Comparison of ENCODE assay signal across 1 cellular context in genomic region chr1:174156437-174156836, GRCh38.
TF ChIP-seq lines count a peak whose summit lies in the region.

No MANE protein-coding gene starts in this region.

TF ChIP-seq in K562, 482 proteins besides CTCF, POLR2A, EP300 and RAD21 (continued from another document):
- TF ChIP-seq TEAD1 (CRISPR knock-in tag; IDR thresholded peaks at IDR 0.05) (0 out of 4 replicates have a peak, but pooled peaks of 1 of the 2 experiments have one; percentile 35), SMC3 (conservative IDR thresholded peaks at IDR 0.05; ENCODE audit: insufficient read depth, low read depth, low read length) (0 out of 2 replicates have a peak, but pooled peaks have one; percentile 2), TEAD4 (IDR thresholded peaks at IDR 0.05; ENCODE audit: low read length) (peak; percentile 77), TEAD4 (CRISPR knock-in tag; IDR thresholded peaks at IDR 0.05; ENCODE audit: borderline replicate concordance) (no peak), MTA2 (IDR thresholded peaks at IDR 0.05; ENCODE audit: low read depth) (peak; percentile 35; the same call in 1 of the 2 replicates), ARID1B (IDR thresholded peaks at IDR 0.05) (peak; percentile 69), NCOR1 (IDR thresholded peaks at IDR 0.05) (peak; percentile 49; the same call in 1 of the 2 replicates), CUX1 (CRISPR knock-in tag; IDR thresholded peaks at IDR 0.05) (0 out of 2 replicates have a peak, but pooled peaks have one; percentile 57), TCF15 (CRISPR knock-in tag; IDR thresholded peaks at IDR 0.05) (0 out of 2 replicates have a peak, but pooled peaks have one; percentile 36), ZNF695 (CRISPR knock-in tag; IDR thresholded peaks at IDR 0.05) (no peak), CBFA2T2 (conservative IDR thresholded peaks at IDR 0.05) (peak; percentile 67), NFIC (IDR thresholded peaks at IDR 0.05) (0 out of 2 replicates have a peak, but pooled peaks have one; percentile 13), JUN (IDR thresholded peaks at IDR 0.05; ENCODE audit: borderline replicate concordance, low read depth, low read length) (no peak), JUN (CRISPR knock-in tag; IDR thresholded peaks at IDR 0.05; ENCODE audit: borderline replicate concordance) (no peak), CBFA2T3 (IDR thresholded peaks at IDR 0.05) (peak; percentile 83), KLF16 (IDR thresholded peaks at IDR 0.05) (peak; percentile 33; the same call in 1 of the 2 replicates), MEIS2 (IDR thresholded peaks at IDR 0.05; ENCODE audit: partially characterized antibody) (peak; percentile 70), BHLHE40 (IDR thresholded peaks at IDR 0.05; ENCODE audit: low read length) (0 out of 2 replicates have a peak, but pooled peaks have one; percentile 39), CTBP1 (IDR thresholded peaks at IDR 0.05; ENCODE audit: borderline replicate concordance) (0 out of 2 replicates have a peak, but pooled peaks have one; percentile 23), STAT5A (IDR thresholded peaks at IDR 0.05; ENCODE audit: borderline replicate concordance, low read length) (peak; percentile 51; the same call in 1 of the 2 replicates), ZNF140 (CRISPR knock-in tag; IDR thresholded peaks at IDR 0.05) (no peak), FOXK1 (CRISPR knock-in tag; IDR thresholded peaks at IDR 0.05; ENCODE audit: borderline replicate concordance) (no peak), ZNF408 (CRISPR knock-in tag; IDR thresholded peaks at IDR 0.05; ENCODE audit: low read depth) (0 out of 2 replicates have a peak, but pooled peaks have one; percentile 3), TAL1 (IDR thresholded peaks at IDR 0.05) (peak; percentile 69), JUND (IDR thresholded peaks at IDR 0.05; ENCODE audit: borderline replicate concordance, low read depth, low read length) (no peak), JUND (tag; IDR thresholded peaks at IDR 0.05; ENCODE audit: borderline replicate concordance, low read depth, low read length) (no peak), DPF2 (IDR thresholded peaks at IDR 0.05) (0 out of 2 replicates have a peak, but pooled peaks have one; percentile 32), HLTF (IDR thresholded peaks at IDR 0.05) (peak; percentile 43; the same call in 1 of the 2 replicates)
- TF ChIP-seq, protein P1, sequence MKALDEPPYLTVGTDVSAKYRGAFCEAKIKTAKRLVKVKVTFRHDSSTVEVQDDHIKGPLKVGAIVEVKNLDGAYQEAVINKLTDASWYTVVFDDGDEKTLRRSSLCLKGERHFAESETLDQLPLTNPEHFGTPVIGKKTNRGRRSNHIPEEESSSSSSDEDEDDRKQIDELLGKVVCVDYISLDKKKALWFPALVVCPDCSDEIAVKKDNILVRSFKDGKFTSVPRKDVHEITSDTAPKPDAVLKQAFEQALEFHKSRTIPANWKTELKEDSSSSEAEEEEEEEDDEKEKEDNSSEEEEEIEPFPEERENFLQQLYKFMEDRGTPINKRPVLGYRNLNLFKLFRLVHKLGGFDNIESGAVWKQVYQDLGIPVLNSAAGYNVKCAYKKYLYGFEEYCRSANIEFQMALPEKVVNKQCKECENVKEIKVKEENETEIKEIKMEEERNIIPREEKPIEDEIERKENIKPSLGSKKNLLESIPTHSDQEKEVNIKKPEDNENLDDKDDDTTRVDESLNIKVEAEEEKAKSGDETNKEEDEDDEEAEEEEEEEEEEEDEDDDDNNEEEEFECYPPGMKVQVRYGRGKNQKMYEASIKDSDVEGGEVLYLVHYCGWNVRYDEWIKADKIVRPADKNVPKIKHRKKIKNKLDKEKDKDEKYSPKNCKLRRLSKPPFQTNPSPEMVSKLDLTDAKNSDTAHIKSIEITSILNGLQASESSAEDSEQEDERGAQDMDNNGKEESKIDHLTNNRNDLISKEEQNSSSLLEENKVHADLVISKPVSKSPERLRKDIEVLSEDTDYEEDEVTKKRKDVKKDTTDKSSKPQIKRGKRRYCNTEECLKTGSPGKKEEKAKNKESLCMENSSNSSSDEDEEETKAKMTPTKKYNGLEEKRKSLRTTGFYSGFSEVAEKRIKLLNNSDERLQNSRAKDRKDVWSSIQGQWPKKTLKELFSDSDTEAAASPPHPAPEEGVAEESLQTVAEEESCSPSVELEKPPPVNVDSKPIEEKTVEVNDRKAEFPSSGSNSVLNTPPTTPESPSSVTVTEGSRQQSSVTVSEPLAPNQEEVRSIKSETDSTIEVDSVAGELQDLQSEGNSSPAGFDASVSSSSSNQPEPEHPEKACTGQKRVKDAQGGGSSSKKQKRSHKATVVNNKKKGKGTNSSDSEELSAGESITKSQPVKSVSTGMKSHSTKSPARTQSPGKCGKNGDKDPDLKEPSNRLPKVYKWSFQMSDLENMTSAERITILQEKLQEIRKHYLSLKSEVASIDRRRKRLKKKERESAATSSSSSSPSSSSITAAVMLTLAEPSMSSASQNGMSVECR (CRISPR knock-in tag; IDR thresholded peaks at IDR 0.05) = no peak
- TF ChIP-seq, protein P2, sequence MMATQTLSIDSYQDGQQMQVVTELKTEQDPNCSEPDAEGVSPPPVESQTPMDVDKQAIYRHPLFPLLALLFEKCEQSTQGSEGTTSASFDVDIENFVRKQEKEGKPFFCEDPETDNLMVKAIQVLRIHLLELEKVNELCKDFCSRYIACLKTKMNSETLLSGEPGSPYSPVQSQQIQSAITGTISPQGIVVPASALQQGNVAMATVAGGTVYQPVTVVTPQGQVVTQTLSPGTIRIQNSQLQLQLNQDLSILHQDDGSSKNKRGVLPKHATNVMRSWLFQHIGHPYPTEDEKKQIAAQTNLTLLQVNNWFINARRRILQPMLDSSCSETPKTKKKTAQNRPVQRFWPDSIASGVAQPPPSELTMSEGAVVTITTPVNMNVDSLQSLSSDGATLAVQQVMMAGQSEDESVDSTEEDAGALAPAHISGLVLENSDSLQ (IDR thresholded peaks at IDR 0.05) = peak; percentile 56
- TF ChIP-seq, protein P3, sequence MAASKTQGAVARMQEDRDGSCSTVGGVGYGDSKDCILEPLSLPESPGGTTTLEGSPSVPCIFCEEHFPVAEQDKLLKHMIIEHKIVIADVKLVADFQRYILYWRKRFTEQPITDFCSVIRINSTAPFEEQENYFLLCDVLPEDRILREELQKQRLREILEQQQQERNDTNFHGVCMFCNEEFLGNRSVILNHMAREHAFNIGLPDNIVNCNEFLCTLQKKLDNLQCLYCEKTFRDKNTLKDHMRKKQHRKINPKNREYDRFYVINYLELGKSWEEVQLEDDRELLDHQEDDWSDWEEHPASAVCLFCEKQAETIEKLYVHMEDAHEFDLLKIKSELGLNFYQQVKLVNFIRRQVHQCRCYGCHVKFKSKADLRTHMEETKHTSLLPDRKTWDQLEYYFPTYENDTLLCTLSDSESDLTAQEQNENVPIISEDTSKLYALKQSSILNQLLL (CRISPR knock-in tag; IDR thresholded peaks at IDR 0.05; ENCODE audit: borderline replicate concordance) = no peak
